In the genomic region with DNA sequence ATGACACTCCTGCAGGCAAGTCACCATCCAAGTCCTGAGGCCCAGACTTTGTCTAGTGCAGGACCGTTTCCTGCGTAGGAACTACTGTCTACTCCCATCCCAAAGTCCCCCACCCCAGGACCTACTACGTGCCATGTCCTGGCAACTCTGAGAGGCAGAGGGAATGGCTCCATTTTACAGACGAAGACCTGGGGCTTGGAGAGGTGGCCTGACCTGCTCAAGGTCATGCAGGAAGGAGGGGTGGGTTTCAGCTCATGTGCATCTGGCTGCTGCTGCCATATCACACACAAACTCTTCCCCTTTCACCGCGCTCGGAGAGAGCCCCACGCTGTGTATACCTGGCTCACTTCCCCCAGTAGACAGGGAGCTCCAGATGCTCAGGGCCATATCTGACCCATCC, we compare ENCODE assay signal across 1 cellular context.
TF ChIP-seq lines count a peak whose summit lies in the region.

No MANE protein-coding gene starts in this region.

TF ChIP-seq in K562, 482 proteins besides CTCF, POLR2A, EP300 and RAD21:
- TF ChIP-seq ZBTB7A (IDR thresholded peaks at IDR 0.05; ENCODE audit: borderline replicate concordance, control insufficient read depth, low read depth, low read length) (peak; percentile 7; the same call in 1 of the 2 replicates), ESRRA (IDR thresholded peaks at IDR 0.05; ENCODE audit: borderline replicate concordance, low read depth) (peak; percentile 65; the same call in 1 of the 2 replicates), NFYB (IDR thresholded peaks at IDR 0.05; ENCODE audit: extremely low read depth, insufficient read length) (no peak), POLR2AphosphoS5 (IDR thresholded peaks at IDR 0.05; ENCODE audit: control insufficient read depth, insufficient read depth, low read depth, low read length) (0 out of 2 replicates have a peak, but pooled peaks have one; percentile 12), TAF9B (IDR thresholded peaks at IDR 0.05; ENCODE audit: partially characterized antibody) (no peak), ZKSCAN1 (IDR thresholded peaks at IDR 0.05; ENCODE audit: low read depth, low read length) (peak; percentile 94)
TF ChIP-seq in K562: peak in this region for 4.
